8 cellular contexts compared by ENCODE assay signal in the genomic region with DNA sequence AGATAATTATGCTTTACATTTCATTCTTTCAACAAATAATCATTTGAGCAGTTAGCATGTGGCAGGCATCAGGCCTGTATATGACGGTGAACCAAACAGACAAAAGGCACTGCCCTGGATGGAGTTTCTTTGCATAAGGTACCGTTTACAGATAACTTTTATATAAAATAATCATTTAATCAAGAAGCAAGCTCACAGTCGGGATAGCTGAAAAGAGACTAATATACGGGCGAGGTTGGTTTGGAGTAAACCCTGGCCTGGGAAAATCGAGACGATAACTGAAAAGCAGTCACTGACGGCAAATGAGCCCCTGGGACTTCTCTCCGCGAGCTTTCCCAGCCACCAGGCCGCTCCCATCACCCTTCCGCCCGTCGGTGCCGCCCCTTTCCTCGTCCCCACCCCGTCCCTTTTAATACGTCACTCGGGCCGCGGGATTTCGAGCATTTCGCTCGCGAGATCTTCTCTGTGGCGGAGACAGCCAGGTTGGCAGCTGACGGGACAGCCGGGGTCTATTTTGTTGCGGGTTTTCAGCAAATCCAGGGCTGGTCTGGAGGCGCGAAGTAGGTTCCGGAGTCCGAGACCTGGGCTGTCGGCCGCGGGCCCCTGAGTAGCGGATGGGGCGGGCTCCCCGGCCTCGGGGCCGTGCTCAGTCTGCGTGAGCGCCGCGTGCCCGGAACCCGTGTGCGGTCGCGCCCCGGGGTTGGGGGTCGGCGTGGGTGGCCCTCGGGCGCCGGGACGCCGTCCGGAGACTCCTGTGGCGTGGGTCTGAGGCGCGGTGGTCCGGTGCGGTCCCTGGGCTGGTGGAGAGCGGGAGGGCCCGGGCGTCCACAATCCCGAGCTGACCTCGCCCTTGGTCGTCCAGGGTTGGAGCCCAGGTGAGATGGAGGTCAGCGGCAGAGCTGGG. TPM values are rescaled to one million over a fixed set of nuclear protein-coding genes. Genes with fewer than 3 reads are reported as not detected.
DNase-seq lines count a peak whose midpoint lies in the region; ATAC-seq lines count a peak whose summit lies in the region.

A gene (plus strand): TSS at position 462 of the 904 bp plus-strand sequence. CDS start 703 bp downstream, outside the sequence.

- H3K36me3 ChIP-seq in CD8-positive, alpha-beta memory T cell (ENCODE audit: insufficient read depth, low read length), result peaks cover 3% of the 10 kb centered on the region

- peak within 1 kb of the TSS; percentile 89 to 99 (median 92) for H3K4me3 Mint-ChIP-seq in CD8-positive, alpha-beta memory T cell
- peak within 1 kb of the TSS; percentile 90 to 91 for H3K4me3 Mint-ChIP-seq in effector memory CD8-positive, alpha-beta T cell
- peak within 1 kb of the TSS; percentile 93 for H3K4me3 Mint-ChIP-seq in memory B cell

- peak; percentile 97 for ATAC-seq in GM19468 (IDR thresholded peaks at IDR 0.05; ENCODE audit: extremely low read depth, unreplicated experiment)
- ATAC-seq in effector memory CD8-positive, alpha-beta T cell (replicated peaks), result peak; percentile 97
- ATAC-seq in memory B cell (ENCODE audit: low read depth), result peak; percentile 98

- POLR2A ChIA-PET in CD8-positive, alpha-beta memory T cell (lab: Charles Lee), result no interaction called here
- POLR2A ChIA-PET in activated CD8-positive, alpha-beta memory T cell treated with anti-CD3 and anti-CD28 coated beads for 36 hours (lab: Charles Lee), result interaction anchor here (0.7 to 1.5 kb wide), 2 partner anchors 23 to 25 kb away, joined by 3 read pairs; no protein-coding TSS in a partner anchor

- peak; percentile 83 to 94 (median 89) for DNase-seq in CD8-positive, alpha-beta memory T cell
- DNase-seq in HS-5 (ENCODE audit: low read depth), result peak; percentile 66
- peak; percentile 89 for DNase-seq in NK-92 treated with Interleukin-12 subunit alpha and Interleukin-12 subunit beta, amount 100 ng/mL, for 24 hours (lab: John Stamatoyannopoulos, UW)
- DNase-seq in effector memory CD8-positive, alpha-beta T cell, result peak; percentile 89 to 95 (median 91)
- peak; percentile 87 to 91 for DNase-seq in memory B cell (ENCODE audit: low spot score in 2 of 2)
- DNase-seq in stimulated activated CD8-positive, alpha-beta memory T cell treated with anti-CD3 and anti-CD28 coated beads, Interleukin-12 subunit alpha, Interleukin-12 subunit beta, amount 100 ng/mL, for 24 hours (ENCODE audit: extremely low read depth), result peak; percentile 69

- H3K4me1 ChIP-seq in CD8-positive, alpha-beta memory T cell (ENCODE audit: insufficient read depth, low read length), result peaks cover 30% of the 10 kb centered on the region

- H3K27me3 Mint-ChIP-seq in CD8-positive, alpha-beta memory T cell, result peaks cover 2 to 15% of the 10 kb centered on the region in 2 donors
- peaks cover 9 to 15% of the 10 kb centered on the region in 2 donors for H3K27me3 Mint-ChIP-seq in effector memory CD8-positive, alpha-beta T cell
- no peaks in the 10 kb centered on the region for H3K27me3 Mint-ChIP-seq in memory B cell

- H3K9me3 Mint-ChIP-seq in CD8-positive, alpha-beta memory T cell, result no peaks in the 10 kb centered on the region
- peaks cover 0 to 3% of the 10 kb centered on the region in 2 donors for H3K9me3 Mint-ChIP-seq in effector memory CD8-positive, alpha-beta T cell
- no peaks in the 10 kb centered on the region for H3K9me3 Mint-ChIP-seq in memory B cell

- peak within 1 kb of the TSS; percentile 91 for H3K27ac ChIP-seq in CD8-positive, alpha-beta memory T cell (ENCODE audit: low read depth, low read length)

- H3K4me1 Mint-ChIP-seq in CD8-positive, alpha-beta memory T cell, result peaks cover 36 to 52% (median 45%) of the 10 kb centered on the region in 3 donors
- peaks cover 9 to 24% of the 10 kb centered on the region in 2 donors for H3K4me1 Mint-ChIP-seq in effector memory CD8-positive, alpha-beta T cell (ENCODE audit: low read depth in 2 of 2)
- H3K4me1 Mint-ChIP-seq in memory B cell, result peaks cover 17% of the 10 kb centered on the region

- peak within 1 kb of the TSS; percentile 92 to 96 (median 94) for H3K27ac Mint-ChIP-seq in CD8-positive, alpha-beta memory T cell
- H3K27ac Mint-ChIP-seq in effector memory CD8-positive, alpha-beta T cell, result peak within 1 kb of the TSS; percentile 94 to 96
- H3K27ac Mint-ChIP-seq in memory B cell, result peak within 1 kb of the TSS; percentile 96

- CTCF ChIA-PET in CD8-positive, alpha-beta memory T cell (lab: Charles Lee), result interaction anchor here (1.5 kb wide), 1 partner anchor 188 kb away, joined by 3 read pairs; no protein-coding TSS in a partner anchor
- CTCF ChIA-PET in activated CD8-positive, alpha-beta memory T cell treated with anti-CD3 and anti-CD28 coated beads for 36 hours (lab: Charles Lee), result no interaction called here

- H3K9me3 ChIP-seq in CD8-positive, alpha-beta memory T cell (ENCODE audit: low read length), result no peaks in the 10 kb centered on the region

- peak within 1 kb of the TSS; percentile 77 for H3K4me3 ChIP-seq in CD8-positive, alpha-beta memory T cell (ENCODE audit: low read length)

- H3K27me3 ChIP-seq in CD8-positive, alpha-beta memory T cell (ENCODE audit: insufficient read depth, low read length, poor library complexity, severe bottlenecking), result no peaks in the 10 kb centered on the region

- peaks cover 0 to 22% (median 7%) of the 10 kb centered on the region in 3 donors for H3K36me3 Mint-ChIP-seq in CD8-positive, alpha-beta memory T cell
- H3K36me3 Mint-ChIP-seq in effector memory CD8-positive, alpha-beta T cell (ENCODE audit: insufficient read depth), result peaks cover 11% of the 10 kb centered on the region
- H3K36me3 Mint-ChIP-seq in memory B cell, result no peaks in the 10 kb centered on the region

RNA-seq across cellular contexts. Expression of the gene that starts here (rescaled TPM):
- 10 to 100 TPM; 66.6 to 67.4 TPM for total RNA-seq in CD8-positive, alpha-beta memory T cell
- polyA plus RNA-seq in CD8-positive, alpha-beta memory T cell, result 37.3 TPM
- total RNA-seq in activated CD8-positive, alpha-beta memory T cell treated with anti-CD3 and anti-CD28 coated beads for 36 hours, result 10 to 100 TPM; 76.0 to 77.3 TPM

Comparison
In these comparisons a context has a peak if more than half of its experiments do, and no peak if none do; other contexts are left out.
1. Peak in every context shown above with its lines: DNase-seq, ATAC-seq, H3K4me3 ChIP-seq and H3K27ac ChIP-seq.